1 cellular context compared by ENCODE assay signal in the genomic region with DNA sequence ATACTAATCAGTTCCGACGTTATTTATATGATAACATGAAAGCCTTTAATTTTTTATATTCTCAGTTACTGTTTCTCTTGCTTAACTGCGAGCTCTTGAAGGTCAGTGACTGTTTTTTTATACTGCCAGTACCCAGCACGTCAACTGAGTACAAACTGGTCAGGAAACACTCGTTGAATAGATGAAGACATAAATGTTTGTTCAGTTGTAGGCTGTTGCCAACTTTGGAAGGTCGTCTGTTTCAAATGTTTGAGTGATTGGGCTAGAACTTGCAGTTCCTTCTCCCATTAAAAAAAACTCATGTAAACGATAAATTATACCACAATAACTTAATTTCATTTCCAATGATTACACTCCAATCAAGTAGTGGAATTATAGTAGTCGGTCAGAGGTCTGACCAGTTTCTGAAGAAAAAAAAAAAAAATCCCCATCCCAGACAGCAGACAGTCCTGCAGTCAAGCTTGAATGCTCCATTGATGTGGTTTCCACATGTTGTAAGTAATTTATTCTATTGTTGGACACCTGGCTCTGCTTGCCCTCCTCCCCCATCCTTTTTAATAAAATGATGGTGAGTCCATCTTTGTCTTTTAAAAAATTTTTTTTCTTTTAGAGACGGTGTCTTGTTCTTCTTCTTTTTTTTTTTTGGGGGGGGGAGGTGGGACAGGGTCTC.
TF ChIP-seq lines count a peak whose summit lies in the region.

No MANE protein-coding gene starts in this region.

TF ChIP-seq in HepG2, 621 proteins besides CTCF, POLR2A, EP300 and RAD21 (continued from another document):
- no peak for TF ChIP-seq ZMYM2 (CRISPR knock-in tag; IDR thresholded peaks at IDR 0.05)
- TF ChIP-seq, protein P1, sequence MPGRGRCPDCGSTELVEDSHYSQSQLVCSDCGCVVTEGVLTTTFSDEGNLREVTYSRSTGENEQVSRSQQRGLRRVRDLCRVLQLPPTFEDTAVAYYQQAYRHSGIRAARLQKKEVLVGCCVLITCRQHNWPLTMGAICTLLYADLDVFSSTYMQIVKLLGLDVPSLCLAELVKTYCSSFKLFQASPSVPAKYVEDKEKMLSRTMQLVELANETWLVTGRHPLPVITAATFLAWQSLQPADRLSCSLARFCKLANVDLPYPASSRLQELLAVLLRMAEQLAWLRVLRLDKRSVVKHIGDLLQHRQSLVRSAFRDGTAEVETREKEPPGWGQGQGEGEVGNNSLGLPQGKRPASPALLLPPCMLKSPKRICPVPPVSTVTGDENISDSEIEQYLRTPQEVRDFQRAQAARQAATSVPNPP (CRISPR knock-in tag; IDR thresholded peaks at IDR 0.05) = no peak
- TF ChIP-seq CBFB (CRISPR knock-in tag; IDR thresholded peaks at IDR 0.05) = no peak
- no peak for TF ChIP-seq SNAPC2 (CRISPR knock-in tag; IDR thresholded peaks at IDR 0.05)
- no peak for TF ChIP-seq ZNF30 (CRISPR knock-in tag; IDR thresholded peaks at IDR 0.05)
- no peak for TF ChIP-seq ZNF501 (CRISPR knock-in tag; IDR thresholded peaks at IDR 0.05)
- TF ChIP-seq KDM6A (CRISPR knock-in tag; IDR thresholded peaks at IDR 0.05; ENCODE audit: low read depth) = no peak
- TF ChIP-seq ZNF564 (CRISPR knock-in tag; IDR thresholded peaks at IDR 0.05) = no peak
